Comparison of ENCODE assay signal across 8 cellular contexts in the genomic region with DNA sequence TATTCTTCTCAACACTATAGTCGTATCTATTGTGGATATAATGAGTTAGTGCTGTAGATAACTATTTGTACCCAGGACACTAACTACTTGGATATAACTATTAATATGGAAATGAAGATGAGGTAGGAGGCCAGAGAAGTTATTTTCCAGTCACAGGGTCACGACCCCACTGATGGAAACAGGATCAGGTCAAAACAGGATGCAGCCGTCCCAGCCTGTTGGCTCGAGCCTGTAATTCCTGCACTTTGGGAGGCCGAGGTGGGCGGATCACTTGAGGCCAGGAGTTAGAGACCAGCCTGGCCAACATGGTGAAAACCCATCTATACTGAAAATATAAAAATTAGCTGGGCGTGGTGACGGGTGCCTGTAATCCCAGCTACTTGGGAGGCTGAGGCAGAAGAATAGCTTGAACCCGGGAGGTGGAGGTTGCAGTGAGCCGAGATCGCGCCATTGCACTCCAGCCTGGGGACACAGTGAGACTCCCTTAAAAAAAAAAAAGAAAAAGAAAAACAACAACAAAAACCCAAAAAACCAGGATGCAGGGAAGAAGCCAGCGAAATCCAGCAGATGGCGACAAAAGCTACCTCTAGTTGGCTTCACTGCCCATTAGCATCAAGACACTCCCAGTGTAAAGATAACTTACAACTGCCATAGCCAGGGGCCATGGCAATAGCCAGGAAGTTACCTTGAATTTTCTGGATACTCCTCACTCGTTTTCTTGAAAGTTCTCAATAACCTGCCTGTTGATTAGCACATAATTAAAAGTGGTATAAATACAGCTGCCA. TPM values are rescaled to one million over a fixed set of nuclear protein-coding genes. Genes with fewer than 3 reads are reported as not detected.
A peak's percentile ranks its signal among the peaks of the same experiment; 100 is the strongest.
DNase-seq lines count a peak whose midpoint lies in the region; ATAC-seq, FAIRE-seq and TF ChIP-seq lines count a peak whose summit lies in the region.

No MANE protein-coding gene starts in this region.

- FAIRE-seq in endothelial cell of umbilical vein (lab: Jason Lieb, UNC) = no peak

- 50% methylated on average over 15 of the region's 15 CpGs for WGBS in smooth muscle cell (ENCODE audit: low lambda C conversion rate)
- WGBS in prostate gland = 59% methylated on average over 15 of the region's 15 CpGs

- H3K4me2 ChIP-seq in endothelial cell of umbilical vein (ENCODE audit: insufficient read depth, low read length) = no peak overlapping the region
- no peak overlapping the region for H3K4me2 ChIP-seq in smooth muscle cell

- no peaks in the 10 kb centered on the region for H3K9me1 ChIP-seq in endothelial cell of umbilical vein (replicated peaks; ENCODE audit: control insufficient read depth, extremely low read depth, insufficient read depth, low read length)

- ATAC-seq in GM18907 (IDR thresholded peaks at IDR 0.05; ENCODE audit: unreplicated experiment) = peak; percentile 62

- H2AFZ ChIP-seq in endothelial cell of umbilical vein (ENCODE audit: low read depth, low read length) (no peak overlapping the region), smooth muscle cell (ENCODE audit: low read depth) (no peak overlapping the region)

- no peak overlapping the region for H3K9ac ChIP-seq in endothelial cell of umbilical vein (replicated peaks; ENCODE audit: extremely low read depth, insufficient read depth, low read length)
- no peak overlapping the region for H3K9ac ChIP-seq in smooth muscle cell (ENCODE audit: low read depth)

- CTCF ChIA-PET in endothelial cell of umbilical vein (lab: Charles Lee) = interaction anchor here (1.0 to 1.5 kb wide), 7 partner anchors 8 to 232 kb away, joined by 3 to 10 read pairs (median 4); no protein-coding TSS in a partner anchor

- BruUV-seq in endothelial cell of umbilical vein (replicated peaks; lab: Mats Ljungman, UMichigan) = no TSS peak

- H3K79me2 ChIP-seq in endothelial cell of umbilical vein (ENCODE audit: control insufficient read depth, insufficient read depth, low read length) (no peaks in the 10 kb centered on the region), smooth muscle cell (ENCODE audit: low read depth) (no peaks in the 10 kb centered on the region)

- H4K20me1 ChIP-seq in endothelial cell of umbilical vein (replicated peaks; ENCODE audit: control insufficient read depth, extremely low read depth, insufficient read depth, low read length) (no peaks in the 10 kb centered on the region), smooth muscle cell (ENCODE audit: low read depth) (no peaks in the 10 kb centered on the region)

- no peaks in the 10 kb centered on the region for H3F3A ChIP-seq in smooth muscle cell (ENCODE audit: low read depth)

- POLR2A ChIA-PET in endothelial cell of umbilical vein (lab: Charles Lee) = no interaction called here

- no peaks in the 10 kb centered on the region for H3K9me3 ChIP-seq in endothelial cell of umbilical vein (replicated peaks; ENCODE audit: control insufficient read depth, insufficient read depth, low read length)
- no peaks in the 10 kb centered on the region for H3K9me3 ChIP-seq in smooth muscle cell (replicated peaks; ENCODE audit: low read depth)
- no peaks in the 10 kb centered on the region for H3K9me3 ChIP-seq in prostate gland

- DNase-seq in CD1c-positive myeloid dendritic cell (ENCODE audit: extremely low spot score) (peak; percentile 41), NCI-H748 treated with DMSO at 0.1 percent for 48 hours (lab: John Stamatoyannopoulos, UW) (peak; percentile 20), endothelial cell of umbilical vein (ENCODE audit: low read depth, low spot score) (peak; percentile 7), smooth muscle cell (lab: John Stamatoyannopoulos, UW; ENCODE audit: unreplicated experiment) (no peak), hippocampal formation (lab: John Stamatoyannopoulos, UW) (no peak), prostate gland (ENCODE audit: low spot score) (no peak), posterior vena cava (ENCODE audit: low spot score) (no peak)

- peak; percentile 31 to 47 for TF ChIP-seq CTCF in endothelial cell of umbilical vein (IDR thresholded peaks at IDR 0.05; ENCODE audit: extremely low read depth in 1 of 2, insufficient read depth in 1 of 2, low read depth in 1 of 2, low read length in 2 of 2)
- peak; percentile 41 for TF ChIP-seq CTCF in smooth muscle cell (IDR thresholded peaks at IDR 0.05; ENCODE audit: borderline replicate concordance, insufficient read depth, poor library complexity, severe bottlenecking)
- peak in 2 of 4 experiments; percentile 9 to 23 for TF ChIP-seq CTCF in prostate gland (IDR thresholded peaks at IDR 0.05)

- H3K27me3 ChIP-seq in endothelial cell of umbilical vein (ENCODE audit: control insufficient read depth in 2 of 2, insufficient read depth in 2 of 2, low read length in 2 of 2) (no peaks in the 10 kb centered on the region), smooth muscle cell (ENCODE audit: low read depth) (no peaks in the 10 kb centered on the region), prostate gland (replicated peaks; ENCODE audit: insufficient read depth) (no peaks in the 10 kb centered on the region)

- H3K36me3 ChIP-seq in endothelial cell of umbilical vein (ENCODE audit: control insufficient read depth in 2 of 2, extremely low read depth in 1 of 2, insufficient read depth in 2 of 2, low read length in 2 of 2) = no peaks in the 10 kb centered on the region
- no peaks in the 10 kb centered on the region for H3K36me3 ChIP-seq in smooth muscle cell (ENCODE audit: low read depth)
- H3K36me3 ChIP-seq in prostate gland = no peaks in the 10 kb centered on the region

- intact Hi-C loops in endothelial cell of umbilical vein (cut with micrococcal nuclease) (no loop called here), prostate gland (cut with DNase I) (no loop called here), posterior vena cava (cut with DNase I) (no loop called here)

- no peak overlapping the region for H3K4me3 ChIP-seq in endothelial cell of umbilical vein (replicated peaks in 1 of 3; ENCODE audit: insufficient read depth in 1 of 3, low read depth in 1 of 3, low read length in 3 of 3)
- no peak overlapping the region for H3K4me3 ChIP-seq in smooth muscle cell
- H3K4me3 ChIP-seq in prostate gland = no peak overlapping the region

- H3K27ac ChIP-seq in endothelial cell of umbilical vein (ENCODE audit: insufficient read depth, low read depth, low read length) (no peak overlapping the region), smooth muscle cell (ENCODE audit: low read depth) (no peak overlapping the region), prostate gland (no peak overlapping the region)

- TF ChIP-seq POLR2A in endothelial cell of umbilical vein (IDR thresholded peaks at IDR 0.05; ENCODE audit: low read depth, low read length) (no peak), prostate gland (IDR thresholded peaks at IDR 0.05) (no peak)

- dilution Hi-C loops in endothelial cell of umbilical vein (cut with MboI; ENCODE audit: extremely low pct_ligation_motif_present, low sequenced_read_pairs) = no loop called here

- no peaks in the 10 kb centered on the region for H3K4me1 ChIP-seq in endothelial cell of umbilical vein (ENCODE audit: control insufficient read depth, extremely low read depth, insufficient read depth, low read length)
- H3K4me1 ChIP-seq in smooth muscle cell (ENCODE audit: low read depth) = no peaks in the 10 kb centered on the region
- H3K4me1 ChIP-seq in prostate gland (replicated peaks) = no peaks in the 10 kb centered on the region

TF ChIP-seq in endothelial cell of umbilical vein, 7 proteins besides CTCF, POLR2A, EP300 and RAD21:
- TF ChIP-seq EZH2 (IDR thresholded peaks at IDR 0.05; ENCODE audit: borderline replicate concordance, low read depth, low read length, severe bottlenecking) (no peak), MYC (IDR thresholded peaks at IDR 0.05; ENCODE audit: low read depth, low read length) (no peak), POLR2AphosphoS5 (IDR thresholded peaks at IDR 0.05; ENCODE audit: insufficient read depth, low read depth, low read length) (no peak), JUN (IDR thresholded peaks at IDR 0.05; ENCODE audit: borderline replicate concordance, insufficient read depth, insufficient read length, low read depth) (no peak), FOS (IDR thresholded peaks at IDR 0.05; ENCODE audit: borderline replicate concordance, insufficient read depth, low read length) (no peak), GATA2 (IDR thresholded peaks at IDR 0.05; ENCODE audit: insufficient read depth, insufficient read length, low read depth, low read length) (no peak)
- TF ChIP-seq, protein P1, sequence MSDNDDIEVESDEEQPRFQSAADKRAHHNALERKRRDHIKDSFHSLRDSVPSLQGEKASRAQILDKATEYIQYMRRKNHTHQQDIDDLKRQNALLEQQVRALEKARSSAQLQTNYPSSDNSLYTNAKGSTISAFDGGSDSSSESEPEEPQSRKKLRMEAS (IDR thresholded peaks at IDR 0.05; ENCODE audit: insufficient read depth, insufficient read length) = no peak

RNA-seq across cellular contexts. Expression of gene NKAP, which starts 37.9 kb away (rescaled TPM):
- total RNA-seq in endothelial cell of umbilical vein (7.8 and 8.0 TPM in 2 replicates), smooth muscle cell (6.0 and 7.3 TPM in 2 replicates), prostate gland (10 to 100 TPM in 1 of 2 donors, 1 to 10 TPM in 1; 6.4 to 12.0 TPM), posterior vena cava (1 to 10 TPM; 5.9 to 8.4 TPM)
- polyA plus RNA-seq in endothelial cell of umbilical vein (2.2 and 2.5 TPM in 2 replicates), smooth muscle cell (6.4 and 7.3 TPM in 2 replicates)
- 2.5 and 2.8 TPM in 2 replicates for polyA plus RNA-seq in endothelial cell of umbilical vein (2011; cell fraction: cytosol; rRNA removed)
- 1.4 and 2.3 TPM in 2 replicates for polyA plus RNA-seq in endothelial cell of umbilical vein (2011; cell fraction: nucleus; rRNA removed)
- 5.9 and 7.2 TPM in 2 replicates for polyA plus RNA-seq in endothelial cell of umbilical vein (2012)
- polyA minus RNA-seq in endothelial cell of umbilical vein = 1.1 and 1.6 TPM in 2 replicates
- polyA minus RNA-seq in endothelial cell of umbilical vein (2011; cell fraction: cytosol; rRNA and poly(A)+ RNA removed) = 3.3 TPM
- polyA minus RNA-seq in endothelial cell of umbilical vein (2011; cell fraction: nucleus; rRNA and poly(A)+ RNA removed) = 2.5 and 3.0 TPM in 2 replicates

Comparison
In these comparisons a context has a peak if more than half of its experiments do, and no peak if none do; other contexts are left out.
1. DNase-seq: peak in CD1c-positive myeloid dendritic cell (single experiment), NCI-H748 treated with DMSO at 0.1 percent for 48 hours (single experiment) and endothelial cell of umbilical vein (single experiment); none in smooth muscle cell (single experiment), hippocampal formation (0 of 2), prostate gland (single experiment) and posterior vena cava (single experiment).